Comparison of ENCODE assay signal across 15 cellular contexts in genomic region chr6:17808609-17809008, GRCh38.
DNase-seq lines count a peak whose midpoint lies in the region; ATAC-seq, FAIRE-seq and TF ChIP-seq lines count a peak whose summit lies in the region.
"Had no signal": no experiment of that assay in that cellular context is flagged by ENCODE, and none has a peak within 500 bp of the region (broad histone marks: within the 10 kb centered on the region; RNA-seq: fewer than 3 reads in every experiment).

No MANE protein-coding gene starts in this region.

- intact Hi-C loops in upper lobe of right lung (cut with DNase I) = no loop called here
- intact Hi-C loops in left colon (cut with DNase I, micrococcal nuclease) = no loop called here

- peaks cover 18% of the 10 kb centered on the region for H3K36me3 ChIP-seq in upper lobe of right lung

- H3K27ac ChIP-seq in upper lobe of right lung = no peak overlapping the region
- H3K27ac ChIP-seq: BLaER1 treated with 17β-estradiol and CSF1 and Interleukin-3, amounts not matched to agents 10 nM and 100 nM; HL-60 had no signal

- no peaks in the 10 kb centered on the region for H3K9me3 ChIP-seq in upper lobe of right lung

- DNase-seq in SKM-1 treated with dmso at 0.1 percent for 144 hours (lab: John Stamatoyannopoulos, UW; ENCODE audit: unreplicated experiment) (peak; percentile 18), SKM-1 (lab: John Stamatoyannopoulos, UW; ENCODE audit: unreplicated experiment) (no peak), M059J (ENCODE audit: low read depth) (peak; percentile 17), dermis blood vessel endothelial cell (peak; percentile 62), upper lobe of right lung (no peak), H54 (ENCODE audit: insufficient read length, low spot score) (no peak), left colon (no peak)
- DNase-seq: ACHN; CD4-positive, CD25-positive, alpha-beta regulatory T cell had no signal

- H3K27me3 ChIP-seq in upper lobe of right lung = no peaks in the 10 kb centered on the region
- H3K27me3 ChIP-seq: BLaER1 treated with 17β-estradiol and CSF1 and Interleukin-3, amounts not matched to agents 10 nM and 100 nM had no signal

- ATAC-seq in upper lobe of right lung (peak; percentile 78), GM19324 (IDR thresholded peaks at IDR 0.05; ENCODE audit: low FRiP score, unreplicated experiment) (no peak), left colon (no peak)

- H3K4me3 ChIP-seq in upper lobe of right lung = no peak overlapping the region
- H3K4me3 ChIP-seq: BLaER1 treated with 17β-estradiol and CSF1 and Interleukin-3, amounts not matched to agents 10 nM and 100 nM had no signal

- H3K4me1 ChIP-seq in upper lobe of right lung = no peaks in the 10 kb centered on the region

- no peak for TF ChIP-seq POLR2A in H54 (IDR thresholded peaks at IDR 0.05; ENCODE audit: low read depth, low read length)

- no peak for FAIRE-seq in H54 (lab: Jason Lieb, UNC)
- FAIRE-seq: G401.6, GM12892, GM19239 had no signal

- TF ChIP-seq CTCF in upper lobe of right lung (IDR thresholded peaks at IDR 0.05) = no peak

Comparison
In these comparisons a context has a peak if more than half of its experiments do, and no peak if none do; other contexts are left out.
1. DNase-seq: peak in SKM-1 treated with dmso at 0.1 percent for 144 hours (single experiment), M059J (single experiment) and dermis blood vessel endothelial cell (single experiment); none in SKM-1 (single experiment), upper lobe of right lung (single experiment), H54 (single experiment) and left colon (0 of 2).